ENCODE assay signal across 9 cellular contexts in the genomic region with DNA sequence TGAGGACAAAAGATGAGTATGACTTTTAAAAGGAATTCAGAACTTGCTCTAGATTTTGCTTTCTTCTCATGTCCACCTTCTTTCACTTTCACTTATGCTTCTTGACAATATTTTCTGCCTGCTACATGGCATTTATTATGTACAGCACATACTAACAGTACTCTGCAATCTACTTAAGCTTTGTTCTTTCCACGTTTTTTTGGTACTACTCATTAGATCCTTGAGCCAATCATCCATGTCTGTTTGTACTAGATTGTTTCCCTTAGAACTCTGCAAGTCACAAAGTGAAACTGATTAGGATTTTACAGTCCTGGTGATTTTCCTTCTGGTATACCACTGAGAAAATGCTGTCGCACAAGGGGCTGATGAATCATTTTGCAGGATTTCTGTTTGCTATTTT.
DNase-seq lines count a peak whose midpoint lies in the region; TF ChIP-seq lines count a peak whose summit lies in the region.
"Had no signal": no experiment of that assay in that cellular context is flagged by ENCODE, and none has a peak within 500 bp of the region (broad histone marks: within the 10 kb centered on the region; RNA-seq: fewer than 3 reads in every experiment).

No MANE protein-coding gene starts in this region.

- H3K36me3 Mint-ChIP-seq in dendritic cell treated with granulocyte-macrophage colony-stimulating factor and Interleukin-4, amounts not matched to agents 40 ng/mL and 50 ng/mL, for 4 days (ENCODE audit: low read depth) = peaks cover 30% of the 10 kb centered on the region

- no peak for TF ChIP-seq CTCF in WERI-Rb-1 (IDR thresholded peaks at IDR 0.05; ENCODE audit: low read depth, low read length)

- peak; percentile 50 for DNase-seq in DMS79 treated with DMSO at 0.1 percent for 48 hours (lab: John Stamatoyannopoulos, UW)
- no peak for DNase-seq in DMS79 (lab: John Stamatoyannopoulos, UW)
- peak; percentile 27 for DNase-seq in H4 (ENCODE audit: low spot score)
- peak; percentile 37 for DNase-seq in NAMALWA (ENCODE audit: low spot score)
- DNase-seq in NCI-H2196 treated with DMSO at 0.1 percent for 48 hours (lab: John Stamatoyannopoulos, UW; ENCODE audit: unreplicated experiment) = no peak
- DNase-seq in WERI-Rb-1 = no peak

- H3K27me3 Mint-ChIP-seq in dendritic cell treated with granulocyte-macrophage colony-stimulating factor and Interleukin-4, amounts not matched to agents 40 ng/mL and 50 ng/mL, for 4 days = no peaks in the 10 kb centered on the region

- H3K4me1 ChIP-seq in rectal smooth muscle tissue (ENCODE audit: control insufficient read depth, insufficient read depth, low read length) = peaks cover 4% of the 10 kb centered on the region

- no peak overlapping the region for H3K9ac ChIP-seq in rectal smooth muscle tissue (ENCODE audit: low read length)

- H3K27me3 ChIP-seq in rectal smooth muscle tissue (ENCODE audit: control insufficient read depth, insufficient read depth, low read length) = no peaks in the 10 kb centered on the region
- peaks cover 3% of the 10 kb centered on the region for H3K27me3 ChIP-seq in WERI-Rb-1 (ENCODE audit: insufficient read depth, low read depth, severe bottlenecking)

- H3K36me3 ChIP-seq in rectal smooth muscle tissue (ENCODE audit: control insufficient read depth, insufficient read depth, low read length) = no peaks in the 10 kb centered on the region
- H3K36me3 ChIP-seq in WERI-Rb-1 = no peaks in the 10 kb centered on the region

- no peak overlapping the region for H3K27ac ChIP-seq in rectal smooth muscle tissue (ENCODE audit: low read depth, low read length)
- no peak overlapping the region for H3K27ac ChIP-seq in WERI-Rb-1
- H3K27ac ChIP-seq: 22Rv1 had no signal

- H3K4me3 ChIP-seq in rectal smooth muscle tissue (ENCODE audit: low read length) (peak overlapping the region; percentile 14), WERI-Rb-1 (ENCODE audit: low read depth, low read length) (no peak overlapping the region)

- H3K4me1 Mint-ChIP-seq in dendritic cell treated with granulocyte-macrophage colony-stimulating factor and Interleukin-4, amounts not matched to agents 40 ng/mL and 50 ng/mL, for 4 days (ENCODE audit: low read depth) = peaks cover 56% of the 10 kb centered on the region

- no peaks in the 10 kb centered on the region for H3K9me3 Mint-ChIP-seq in dendritic cell treated with granulocyte-macrophage colony-stimulating factor and Interleukin-4, amounts not matched to agents 40 ng/mL and 50 ng/mL, for 4 days

- peak overlapping the region; percentile 75 for H3K4me3 Mint-ChIP-seq in dendritic cell treated with granulocyte-macrophage colony-stimulating factor and Interleukin-4, amounts not matched to agents 40 ng/mL and 50 ng/mL, for 4 days

- no peaks in the 10 kb centered on the region for H3K9me3 ChIP-seq in WERI-Rb-1 (ENCODE audit: severe bottlenecking)

- H3K27ac Mint-ChIP-seq in dendritic cell treated with granulocyte-macrophage colony-stimulating factor and Interleukin-4, amounts not matched to agents 40 ng/mL and 50 ng/mL, for 4 days = peak overlapping the region; percentile 72

- intact Hi-C loops in dendritic cell treated with granulocyte-macrophage colony-stimulating factor and Interleukin-4, amounts not matched to agents 40 ng/mL and 50 ng/mL, for 4 days (cut with micrococcal nuclease) = loop anchor here (5.0 kb wide), 1 partner anchor 77 kb away; the partner anchor contains the start of gene PARP8

Comparison
In these comparisons a context has a peak if more than half of its experiments do, and no peak if none do; other contexts are left out.
1. DNase-seq: peak in DMS79 treated with DMSO at 0.1 percent for 48 hours (single experiment), H4 (single experiment) and NAMALWA (single experiment); none in DMS79 (single experiment), NCI-H2196 treated with DMSO at 0.1 percent for 48 hours (single experiment) and WERI-Rb-1 (single experiment).